Comparison of ENCODE assay signal across 20 cellular contexts in genomic region chr13:93788456-93788855, GRCh38.
"Had no signal": no experiment of that assay in that cellular context is flagged by ENCODE, and none has a peak within 500 bp of the region (broad histone marks: within the 10 kb centered on the region; RNA-seq: fewer than 3 reads in every experiment).

No MANE protein-coding gene starts in this region.

- H3K36me3 Mint-ChIP-seq: activated naive CD8-positive, alpha-beta T cell treated with anti-CD3 and anti-CD28 coated beads for 36 hours had no signal

- H3K4me3 Mint-ChIP-seq: activated naive CD8-positive, alpha-beta T cell treated with anti-CD3 and anti-CD28 coated beads for 36 hours; central memory CD8-positive, alpha-beta T cell; nephron progenitor cell had no signal

- FAIRE-seq: urothelium cell line had no signal

- H3K4me1 ChIP-seq: lower lobe of right lung, psoas muscle, right lobe of liver, spleen, thyroid gland had no signal

- H3K4me1 Mint-ChIP-seq: activated naive CD8-positive, alpha-beta T cell treated with anti-CD3 and anti-CD28 coated beads for 36 hours; central memory CD8-positive, alpha-beta T cell had no signal

- H3K4me3 ChIP-seq: lower lobe of right lung, psoas muscle, right lobe of liver, spleen, thyroid gland had no signal

- H3K27ac Mint-ChIP-seq: activated naive CD8-positive, alpha-beta T cell treated with anti-CD3 and anti-CD28 coated beads for 36 hours; nephron progenitor cell had no signal

- DNase-seq: activated CD4-positive, alpha-beta T cell treated with anti-CD3 and anti-CD28 coated beads, Interleukin-2, amount 50 U/mL, for 1 hour; activated CD8-positive, alpha-beta memory T cell treated with anti-CD3 and anti-CD28 coated beads for 24 hours; activated naive CD8-positive, alpha-beta T cell treated with anti-CD3 and anti-CD28 coated beads for 36 hours; amygdala; brain microvascular endothelial cell; cortex of kidney; effector CD8-positive, alpha-beta T cell; foreskin melanocyte; lower lobe of right lung; nephron progenitor cell; psoas muscle; right lobe of liver; spleen; stimulated activated CD4-positive, alpha-beta T cell treated with anti-CD3 and anti-CD28 coated beads, Interleukin-1b, Interleukin-23, amount 100 ng/mL, for 48 hours; T1000; thyroid gland had no signal

- H3K36me3 ChIP-seq: brain microvascular endothelial cell, lower lobe of right lung, right lobe of liver, spleen, thyroid gland had no signal

- H3K27me3 ChIP-seq: brain microvascular endothelial cell, right lobe of liver, spleen, thyroid gland had no signal

- H3K9me3 ChIP-seq: lower lobe of right lung, psoas muscle, right lobe of liver, spleen, thyroid gland had no signal

- H3K27ac ChIP-seq: brain microvascular endothelial cell, epithelial cell of prostate, lower lobe of right lung, psoas muscle, right lobe of liver, spleen, thyroid gland had no signal

- ATAC-seq: activated CD4-positive, CD25-positive, alpha-beta regulatory T cell treated with anti-CD3 and anti-CD28 coated beads, Interleukin-2, amount 50 U/mL, for 24 hours; lower lobe of right lung; psoas muscle had no signal
